In the genomic region with DNA sequence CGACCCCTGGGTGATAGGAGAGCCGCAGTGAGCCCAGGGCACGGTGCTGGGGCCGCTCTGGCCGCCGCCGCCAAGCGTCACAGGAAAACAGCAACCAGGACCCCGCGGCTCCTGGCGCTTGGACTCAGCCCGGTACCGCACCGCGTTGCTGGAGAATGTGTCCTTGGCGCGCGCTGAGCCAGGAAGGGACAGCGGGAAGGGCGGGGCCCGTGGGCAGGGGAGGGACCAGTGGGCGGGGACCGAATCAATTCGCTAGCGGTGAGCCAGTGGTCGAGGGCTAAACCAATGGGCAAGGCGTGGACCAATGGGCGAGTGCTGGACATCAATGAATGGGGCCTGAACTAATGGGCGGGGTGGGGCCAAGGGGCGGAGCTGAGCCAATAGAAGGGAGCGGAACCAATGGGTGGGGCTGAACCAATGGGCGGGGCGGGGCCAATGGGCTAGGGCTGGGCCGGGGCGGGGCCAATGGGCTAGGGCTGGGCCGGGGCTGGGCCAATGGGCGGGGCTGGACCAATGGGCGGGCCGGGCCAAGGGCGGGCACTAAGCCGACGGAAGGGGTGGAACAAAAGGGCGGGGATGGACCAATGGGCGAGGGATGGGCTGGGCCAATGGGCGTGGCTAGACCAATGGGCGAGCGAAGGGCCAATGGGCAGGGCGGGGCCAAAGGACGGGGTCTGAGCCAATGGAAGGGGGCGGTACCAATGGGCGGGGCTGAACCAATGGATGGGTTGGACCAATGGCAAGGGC, we compare ENCODE assay signal across 1 cellular context.
TF ChIP-seq lines count a peak whose summit lies in the region.

No MANE protein-coding gene starts in this region.

TF ChIP-seq in HepG2, 621 proteins besides CTCF, POLR2A, EP300 and RAD21 (continued from another document and continues in another):
- TF ChIP-seq, protein P1, sequence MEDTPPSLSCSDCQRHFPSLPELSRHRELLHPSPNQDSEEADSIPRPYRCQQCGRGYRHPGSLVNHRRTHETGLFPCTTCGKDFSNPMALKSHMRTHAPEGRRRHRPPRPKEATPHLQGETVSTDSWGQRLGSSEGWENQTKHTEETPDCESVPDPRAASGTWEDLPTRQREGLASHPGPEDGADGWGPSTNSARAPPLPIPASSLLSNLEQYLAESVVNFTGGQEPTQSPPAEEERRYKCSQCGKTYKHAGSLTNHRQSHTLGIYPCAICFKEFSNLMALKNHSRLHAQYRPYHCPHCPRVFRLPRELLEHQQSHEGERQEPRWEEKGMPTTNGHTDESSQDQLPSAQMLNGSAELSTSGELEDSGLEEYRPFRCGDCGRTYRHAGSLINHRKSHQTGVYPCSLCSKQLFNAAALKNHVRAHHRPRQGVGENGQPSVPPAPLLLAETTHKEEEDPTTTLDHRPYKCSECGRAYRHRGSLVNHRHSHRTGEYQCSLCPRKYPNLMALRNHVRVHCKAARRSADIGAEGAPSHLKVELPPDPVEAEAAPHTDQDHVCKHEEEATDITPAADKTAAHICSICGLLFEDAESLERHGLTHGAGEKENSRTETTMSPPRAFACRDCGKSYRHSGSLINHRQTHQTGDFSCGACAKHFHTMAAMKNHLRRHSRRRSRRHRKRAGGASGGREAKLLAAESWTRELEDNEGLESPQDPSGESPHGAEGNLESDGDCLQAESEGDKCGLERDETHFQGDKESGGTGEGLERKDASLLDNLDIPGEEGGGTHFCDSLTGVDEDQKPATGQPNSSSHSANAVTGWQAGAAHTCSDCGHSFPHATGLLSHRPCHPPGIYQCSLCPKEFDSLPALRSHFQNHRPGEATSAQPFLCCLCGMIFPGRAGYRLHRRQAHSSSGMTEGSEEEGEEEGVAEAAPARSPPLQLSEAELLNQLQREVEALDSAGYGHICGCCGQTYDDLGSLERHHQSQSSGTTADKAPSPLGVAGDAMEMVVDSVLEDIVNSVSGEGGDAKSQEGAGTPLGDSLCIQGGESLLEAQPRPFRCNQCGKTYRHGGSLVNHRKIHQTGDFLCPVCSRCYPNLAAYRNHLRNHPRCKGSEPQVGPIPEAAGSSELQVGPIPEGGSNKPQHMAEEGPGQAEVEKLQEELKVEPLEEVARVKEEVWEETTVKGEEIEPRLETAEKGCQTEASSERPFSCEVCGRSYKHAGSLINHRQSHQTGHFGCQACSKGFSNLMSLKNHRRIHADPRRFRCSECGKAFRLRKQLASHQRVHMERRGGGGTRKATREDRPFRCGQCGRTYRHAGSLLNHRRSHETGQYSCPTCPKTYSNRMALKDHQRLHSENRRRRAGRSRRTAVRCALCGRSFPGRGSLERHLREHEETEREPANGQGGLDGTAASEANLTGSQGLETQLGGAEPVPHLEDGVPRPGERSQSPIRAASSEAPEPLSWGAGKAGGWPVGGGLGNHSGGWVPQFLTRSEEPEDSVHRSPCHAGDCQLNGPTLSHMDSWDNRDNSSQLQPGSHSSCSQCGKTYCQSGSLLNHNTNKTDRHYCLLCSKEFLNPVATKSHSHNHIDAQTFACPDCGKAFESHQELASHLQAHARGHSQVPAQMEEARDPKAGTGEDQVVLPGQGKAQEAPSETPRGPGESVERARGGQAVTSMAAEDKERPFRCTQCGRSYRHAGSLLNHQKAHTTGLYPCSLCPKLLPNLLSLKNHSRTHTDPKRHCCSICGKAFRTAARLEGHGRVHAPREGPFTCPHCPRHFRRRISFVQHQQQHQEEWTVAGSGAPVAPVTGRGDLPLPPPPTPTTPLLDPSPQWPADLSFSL (CRISPR knock-in tag; IDR thresholded peaks at IDR 0.05), result no peak
- TF ChIP-seq KLF13 (CRISPR knock-in tag; IDR thresholded peaks at IDR 0.05) (no peak), GTF3A (CRISPR knock-in tag; conservative IDR thresholded peaks at IDR 0.05) (no peak), SP2 (CRISPR knock-in tag; IDR thresholded peaks at IDR 0.05) (peak; percentile 92), ZNF280B (CRISPR knock-in tag; IDR thresholded peaks at IDR 0.05; ENCODE audit: borderline replicate concordance) (no peak), RBM22 (optimal IDR thresholded peaks at IDR 0.05; ENCODE audit: low read length) (no peak), TARDBP (CRISPR knock-in tag; IDR thresholded peaks at IDR 0.05) (no peak; the same call in 1 of the 2 replicates), ZNF446 (CRISPR knock-in tag; IDR thresholded peaks at IDR 0.05) (no peak; the same call in 1 of the 2 replicates), ZBTB20 (CRISPR knock-in tag; IDR thresholded peaks at IDR 0.05; ENCODE audit: borderline replicate concordance, low read depth) (peak; percentile 70; the same call in 1 of the 2 replicates), TOE1 (CRISPR knock-in tag; IDR thresholded peaks at IDR 0.05) (no peak; the same call in 1 of the 2 replicates), CBFB (CRISPR knock-in tag; IDR thresholded peaks at IDR 0.05) (peak; percentile 68; the same call in 1 of the 2 replicates), SMC3 (IDR thresholded peaks at IDR 0.05; ENCODE audit: low read length) (no peak), ZNF652 (CRISPR knock-in tag; IDR thresholded peaks at IDR 0.05; ENCODE audit: borderline replicate concordance, low read depth) (peak; percentile 21; the same call in 1 of the 2 replicates), ZNF713 (CRISPR knock-in tag; IDR thresholded peaks at IDR 0.05) (no peak), ZNF770 (CRISPR knock-in tag; IDR thresholded peaks at IDR 0.05) (no peak), PRPF4 (IDR thresholded peaks at IDR 0.05; ENCODE audit: low read depth, low read length, poor library complexity, severe bottlenecking) (no peak), NR2C2 (CRISPR knock-in tag; IDR thresholded peaks at IDR 0.05; ENCODE audit: borderline replicate concordance) (peak; percentile 53; the same call in 1 of the 2 replicates), RBM39 (IDR thresholded peaks at IDR 0.05; ENCODE audit: low read depth, low read length, poor library complexity, severe bottlenecking) (peak; percentile 88), TRIM24 (CRISPR knock-in tag; IDR thresholded peaks at IDR 0.05) (no peak), ZBTB21 (CRISPR knock-in tag; IDR thresholded peaks at IDR 0.05) (no peak), ZNF496 (CRISPR knock-in tag; IDR thresholded peaks at IDR 0.05; ENCODE audit: insufficient replicate concordance) (no peak), SYNCRIP (IDR thresholded peaks at IDR 0.05; ENCODE audit: insufficient read depth, low read depth, low read length) (no peak), KIAA2018 (CRISPR knock-in tag; IDR thresholded peaks at IDR 0.05; ENCODE audit: borderline replicate concordance) (no peak), ATF7 (IDR thresholded peaks at IDR 0.05) (no peak), ATF7 (CRISPR knock-in tag; IDR thresholded peaks at IDR 0.05) (no peak; the same call in 1 of the 2 replicates), HNF4A (CRISPR knock-in tag; IDR thresholded peaks at IDR 0.05) (no peak), ZNF724P (CRISPR knock-in tag; IDR thresholded peaks at IDR 0.05; ENCODE audit: borderline replicate concordance) (no peak), SRY (CRISPR knock-in tag; IDR thresholded peaks at IDR 0.05) (peak; percentile 37; the same call in 1 of the 2 replicates)
- TF ChIP-seq, protein P2, sequence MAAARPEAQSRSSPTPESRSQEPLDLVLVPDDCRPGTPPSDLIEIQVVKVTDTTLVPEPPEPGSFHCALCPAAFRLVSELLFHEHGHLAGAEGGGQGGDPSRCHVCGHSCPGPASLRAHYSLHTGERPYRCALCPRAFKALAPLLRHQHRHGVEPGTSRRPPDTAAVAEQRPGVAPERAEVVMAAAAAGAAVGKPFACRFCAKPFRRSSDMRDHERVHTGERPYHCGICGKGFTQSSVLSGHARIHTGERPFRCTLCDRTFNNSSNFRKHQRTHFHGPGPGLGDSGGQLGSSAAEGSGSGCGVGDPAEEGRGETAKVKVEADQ (CRISPR knock-in tag; IDR thresholded peaks at IDR 0.05; ENCODE audit: borderline replicate concordance), result no peak
- TF ChIP-seq, protein P3, sequence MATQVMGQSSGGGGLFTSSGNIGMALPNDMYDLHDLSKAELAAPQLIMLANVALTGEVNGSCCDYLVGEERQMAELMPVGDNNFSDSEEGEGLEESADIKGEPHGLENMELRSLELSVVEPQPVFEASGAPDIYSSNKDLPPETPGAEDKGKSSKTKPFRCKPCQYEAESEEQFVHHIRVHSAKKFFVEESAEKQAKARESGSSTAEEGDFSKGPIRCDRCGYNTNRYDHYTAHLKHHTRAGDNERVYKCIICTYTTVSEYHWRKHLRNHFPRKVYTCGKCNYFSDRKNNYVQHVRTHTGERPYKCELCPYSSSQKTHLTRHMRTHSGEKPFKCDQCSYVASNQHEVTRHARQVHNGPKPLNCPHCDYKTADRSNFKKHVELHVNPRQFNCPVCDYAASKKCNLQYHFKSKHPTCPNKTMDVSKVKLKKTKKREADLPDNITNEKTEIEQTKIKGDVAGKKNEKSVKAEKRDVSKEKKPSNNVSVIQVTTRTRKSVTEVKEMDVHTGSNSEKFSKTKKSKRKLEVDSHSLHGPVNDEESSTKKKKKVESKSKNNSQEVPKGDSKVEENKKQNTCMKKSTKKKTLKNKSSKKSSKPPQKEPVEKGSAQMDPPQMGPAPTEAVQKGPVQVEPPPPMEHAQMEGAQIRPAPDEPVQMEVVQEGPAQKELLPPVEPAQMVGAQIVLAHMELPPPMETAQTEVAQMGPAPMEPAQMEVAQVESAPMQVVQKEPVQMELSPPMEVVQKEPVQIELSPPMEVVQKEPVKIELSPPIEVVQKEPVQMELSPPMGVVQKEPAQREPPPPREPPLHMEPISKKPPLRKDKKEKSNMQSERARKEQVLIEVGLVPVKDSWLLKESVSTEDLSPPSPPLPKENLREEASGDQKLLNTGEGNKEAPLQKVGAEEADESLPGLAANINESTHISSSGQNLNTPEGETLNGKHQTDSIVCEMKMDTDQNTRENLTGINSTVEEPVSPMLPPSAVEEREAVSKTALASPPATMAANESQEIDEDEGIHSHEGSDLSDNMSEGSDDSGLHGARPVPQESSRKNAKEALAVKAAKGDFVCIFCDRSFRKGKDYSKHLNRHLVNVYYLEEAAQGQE (IDR thresholded peaks at IDR 0.05; ENCODE audit: borderline replicate concordance in 1 of 2, low read depth in 1 of 2, low read length in 2 of 2), result peak in 1 of 2 experiments; percentile 79; a peak in 2 of 4 replicates
